Comparison of ENCODE assay signal across 32 cellular contexts in genomic region chr9:114237247-114237646, GRCh38.
"Had no signal": no experiment of that assay in that cellular context is flagged by ENCODE, and none has a peak within 500 bp of the region (broad histone marks: within the 10 kb centered on the region; RNA-seq: fewer than 3 reads in every experiment).

No MANE protein-coding gene starts in this region.

- H3K27me3 ChIP-seq: adrenal gland, body of pancreas, brain microvascular endothelial cell, breast epithelium had no signal

- H3K4me1 ChIP-seq: breast epithelium had no signal

- H3K27ac ChIP-seq: body of pancreas, brain microvascular endothelial cell, breast epithelium, VCaP had no signal

- H3K36me3 Mint-ChIP-seq: activated CD4-positive, alpha-beta memory T cell treated with anti-CD3 and anti-CD28 coated beads for 36 hours; activated naive CD4-positive, alpha-beta T cell treated with anti-CD3 and anti-CD28 coated beads, Interleukin-2, amount 50 U/mL, for 72 hours; activated naive CD8-positive, alpha-beta T cell treated with anti-CD3 and anti-CD28 coated beads for 36 hours; T-cell had no signal

- H3K9me3 ChIP-seq: adrenal gland, body of pancreas, breast epithelium had no signal

- H3K9me3 Mint-ChIP-seq: activated B cell treated with CpG ODN at 0.5 μM for 24 hours; activated CD4-positive, alpha-beta memory T cell treated with anti-CD3 and anti-CD28 coated beads for 36 hours; activated CD4-positive, alpha-beta T cell treated with anti-CD3 and anti-CD28 coated beads, Interleukin-2, amount 10 ng/mL, durations not matched to agents 24 days and 14 days; activated CD8-positive, alpha-beta T cell treated with anti-CD3 and anti-CD28 coated beads for 36 hours; activated naive CD4-positive, alpha-beta T cell treated with anti-CD3 and anti-CD28 coated beads for 36 hours; activated naive CD4-positive, alpha-beta T cell treated with anti-CD3 and anti-CD28 coated beads, Interleukin-2, amount 50 U/mL, for 72 hours; activated naive CD8-positive, alpha-beta T cell treated with anti-CD3 and anti-CD28 coated beads for 36 hours; activated T-cell treated with anti-CD3 and anti-CD28 coated beads, Interleukin-2, amount 50 U/mL, for 4 hours; activated T-cell treated with anti-CD3 and anti-CD28 coated beads, Interleukin-2, amount 50 U/mL, for 72 hours; activated T-helper 1 cell treated with anti-CD3 and anti-CD28 coated beads, Interleukin-12 subunit alpha, Interleukin-12 subunit beta, Interleukin-2, Interleukin-4 antibody, amounts not matched to agents 30 ng/mL and 10 ng/mL and 1 ng/mL, durations not matched to agents 14 hours and 24 hours and 36 hours; activated T-helper 17 cell treated with anti-CD3 and anti-CD28 coated beads, Interleukin-2, amount 50 U/mL, for 72 hours; T-cell had no signal

- H3K4me3 ChIP-seq: adrenal gland, body of pancreas, breast epithelium had no signal

- H3K4me3 Mint-ChIP-seq: activated B cell treated with CpG ODN at 0.5 μM for 24 hours; activated CD4-positive, alpha-beta memory T cell treated with anti-CD3 and anti-CD28 coated beads for 36 hours; activated CD4-positive, alpha-beta T cell treated with anti-CD3 and anti-CD28 coated beads, Interleukin-2, amount 10 ng/mL, durations not matched to agents 24 days and 14 days; activated CD8-positive, alpha-beta T cell treated with anti-CD3 and anti-CD28 coated beads for 36 hours; activated naive CD4-positive, alpha-beta T cell treated with anti-CD3 and anti-CD28 coated beads for 36 hours; activated naive CD8-positive, alpha-beta T cell treated with anti-CD3 and anti-CD28 coated beads for 36 hours; activated T-cell treated with anti-CD3 and anti-CD28 coated beads, Interleukin-2, amount 50 U/mL, for 4 hours; activated T-cell treated with anti-CD3 and anti-CD28 coated beads, Interleukin-2, amount 50 U/mL, for 72 hours; activated T-helper 1 cell treated with anti-CD3 and anti-CD28 coated beads, Interleukin-12 subunit alpha, Interleukin-12 subunit beta, Interleukin-2, Interleukin-4 antibody, amounts not matched to agents 30 ng/mL and 10 ng/mL and 1 ng/mL, durations not matched to agents 14 hours and 24 hours and 36 hours; activated T-helper 17 cell treated with anti-CD3 and anti-CD28 coated beads, Interleukin-2, amount 50 U/mL, for 72 hours; T-cell; T-helper 17 cell had no signal

- ATAC-seq: activated CD8-positive, alpha-beta T cell treated with anti-CD3 and anti-CD28 coated beads for 36 hours; activated naive CD4-positive, alpha-beta T cell treated with anti-CD3 and anti-CD28 coated beads, Interleukin-2, amount 50 U/mL, for 72 hours; activated T-cell treated with anti-CD3 and anti-CD28 coated beads, Interleukin-2, amount 50 U/mL, for 4 hours; activated T-cell treated with anti-CD3 and anti-CD28 coated beads, Interleukin-2, amount 50 U/mL, for 72 hours; activated T-helper 17 cell treated with anti-CD3 and anti-CD28 coated beads, Interleukin-2, amount 50 U/mL, for 72 hours; body of pancreas; T-cell; T-helper 17 cell had no signal

- H3K27ac Mint-ChIP-seq: activated B cell treated with CpG ODN at 0.5 μM for 24 hours; activated CD4-positive, alpha-beta memory T cell treated with anti-CD3 and anti-CD28 coated beads for 36 hours; activated CD4-positive, alpha-beta T cell treated with anti-CD3 and anti-CD28 coated beads, Interleukin-2, amount 10 ng/mL, durations not matched to agents 24 days and 14 days; activated CD8-positive, alpha-beta T cell treated with anti-CD3 and anti-CD28 coated beads for 36 hours; activated naive CD4-positive, alpha-beta T cell treated with anti-CD3 and anti-CD28 coated beads for 36 hours; activated naive CD4-positive, alpha-beta T cell treated with anti-CD3 and anti-CD28 coated beads, Interleukin-2, amount 50 U/mL, for 72 hours; activated naive CD8-positive, alpha-beta T cell treated with anti-CD3 and anti-CD28 coated beads for 36 hours; activated T-cell treated with anti-CD3 and anti-CD28 coated beads, Interleukin-2, amount 50 U/mL, for 72 hours; activated T-helper 1 cell treated with anti-CD3 and anti-CD28 coated beads, Interleukin-12 subunit alpha, Interleukin-12 subunit beta, Interleukin-2, Interleukin-4 antibody, amounts not matched to agents 30 ng/mL and 10 ng/mL and 1 ng/mL, durations not matched to agents 14 hours and 24 hours and 36 hours; activated T-helper 17 cell treated with anti-CD3 and anti-CD28 coated beads, Interleukin-2, amount 50 U/mL, for 72 hours; T-cell; T-helper 17 cell had no signal

- H3K4me1 Mint-ChIP-seq: activated B cell treated with CpG ODN at 0.5 μM for 24 hours; activated CD4-positive, alpha-beta T cell treated with anti-CD3 and anti-CD28 coated beads, Interleukin-2, amount 10 ng/mL, durations not matched to agents 24 days and 14 days; activated T-helper 17 cell treated with anti-CD3 and anti-CD28 coated beads, Interleukin-2, amount 50 U/mL, for 72 hours had no signal

- H3K27me3 Mint-ChIP-seq: activated CD4-positive, alpha-beta T cell treated with anti-CD3 and anti-CD28 coated beads, Interleukin-2, amount 10 ng/mL, durations not matched to agents 24 days and 14 days; activated naive CD8-positive, alpha-beta T cell treated with anti-CD3 and anti-CD28 coated beads for 36 hours had no signal

- DNase-seq: activated B cell treated with CpG ODN at 0.5 μM for 24 hours; activated CD4-positive, alpha-beta memory T cell treated with anti-CD3 and anti-CD28 coated beads for 36 hours; activated CD4-positive, alpha-beta T cell treated with anti-CD3 and anti-CD28 coated beads for 4 hours; activated CD4-positive, alpha-beta T cell treated with anti-CD3 and anti-CD28 coated beads, Interleukin-2, amount 10 ng/mL, durations not matched to agents 24 days and 14 days; activated CD4-positive, alpha-beta T cell treated with anti-CD3 and anti-CD28 coated beads, Interleukin-2, amount 50 U/mL, for 1 hour; activated CD4-positive, alpha-beta T cell treated with anti-CD3 and anti-CD28 coated beads, Interleukin-2, amount 50 U/mL, for 4 hours; activated CD4-positive, CD25-positive, alpha-beta regulatory T cell treated with anti-CD3 and anti-CD28 coated beads, Interleukin-2, amount 50 U/mL, for 72 hours; activated CD8-positive, alpha-beta memory T cell treated with anti-CD3 and anti-CD28 coated beads, Interleukin-2, amount 50 U/mL, for 4 hours; activated CD8-positive, alpha-beta T cell treated with anti-CD3 and anti-CD28 coated beads for 36 hours; activated effector memory CD4-positive, alpha-beta T cell treated with anti-CD3 and anti-CD28 coated beads, Interleukin-2, amount 50 U/mL, for 16 hours; activated gamma-delta T cell treated with Interleukin-2 at 50 U/mL for 16 hours; activated naive CD4-positive, alpha-beta T cell; activated naive CD4-positive, alpha-beta T cell treated with anti-CD3 and anti-CD28 coated beads for 36 hours; activated naive CD4-positive, alpha-beta T cell treated with anti-CD3 and anti-CD28 coated beads, Interleukin-2, amount 50 U/mL, for 16 hours; activated naive CD8-positive, alpha-beta T cell treated with anti-CD3 and anti-CD28 coated beads for 36 hours; activated T-cell treated with anti-CD3 and anti-CD28 coated beads for 4 hours; activated T-cell treated with anti-CD3 and anti-CD28 coated beads, Interleukin-2, amount 50 U/mL, for 1 hour; activated T-cell treated with anti-CD3 and anti-CD28 coated beads, Interleukin-2, amount 50 U/mL, for 4 hours; activated T-cell treated with anti-CD3 and anti-CD28 coated beads, Interleukin-2, amount 50 U/mL, for 72 hours; adrenal gland; amniotic stem cell; aorta; body of pancreas; brain microvascular endothelial cell; central memory CD4-positive, alpha-beta T cell; T-cell; T-helper 17 cell had no signal

- H3K36me3 ChIP-seq: adrenal gland, brain microvascular endothelial cell, breast epithelium had no signal
